Comparison of ENCODE assay signal across 16 cellular contexts in the genomic region with DNA sequence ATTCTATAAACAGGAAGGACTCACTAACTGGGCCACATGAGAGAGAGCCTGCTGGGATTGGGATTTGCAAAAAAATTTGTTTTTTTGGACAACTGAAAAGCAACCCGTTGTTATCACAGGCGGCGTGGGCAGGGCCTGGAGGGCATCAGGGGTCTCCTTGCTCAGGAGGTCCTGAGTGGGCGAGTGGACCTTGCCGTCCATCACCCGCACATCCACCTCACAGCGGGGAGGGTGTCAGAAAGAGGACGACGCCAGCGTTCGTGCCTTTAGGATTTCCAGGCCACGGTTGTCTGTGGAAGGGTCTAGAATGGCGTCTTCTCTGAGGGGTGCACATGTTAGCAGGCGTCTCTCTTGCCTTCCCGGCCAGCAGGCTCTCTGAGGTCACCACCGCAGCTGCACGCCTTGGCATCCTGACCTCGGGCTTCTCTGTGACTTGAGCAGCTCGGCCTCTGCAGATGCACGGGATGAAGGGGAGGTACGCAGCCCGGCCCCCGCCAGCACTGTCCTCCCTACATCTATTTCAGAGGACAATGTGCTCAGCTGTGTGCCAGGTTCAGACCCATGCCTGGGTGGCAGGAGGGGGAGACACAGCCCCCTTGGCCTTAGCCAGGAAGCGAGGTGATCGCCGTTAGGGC.
DNase-seq lines count a peak whose midpoint lies in the region; ATAC-seq and TF ChIP-seq lines count a peak whose summit lies in the region.
"Had no signal": no experiment of that assay in that cellular context is flagged by ENCODE, and none has a peak within 500 bp of the region (broad histone marks: within the 10 kb centered on the region; RNA-seq: fewer than 3 reads in every experiment).

No MANE protein-coding gene starts in this region.

- H3K27ac Mint-ChIP-seq in chondrocyte (ENCODE audit: unreplicated experiment): no peak overlapping the region
- H3K27ac Mint-ChIP-seq: CD4-positive, alpha-beta memory T cell; GM23338 had no signal

- ATAC-seq in upper lobe of right lung: no peak
- ATAC-seq: GM23338, HCT116 had no signal

- H3K27ac ChIP-seq in neuronal stem cell (replicated peaks; ENCODE audit: low read length): no peak overlapping the region
- no peak overlapping the region for H3K27ac ChIP-seq in upper lobe of right lung

- H3K23ac ChIP-seq in neuronal stem cell (ENCODE audit: low read depth, low read length, poor library complexity): no peak overlapping the region

- peak; percentile 74 for DNase-seq in chondrocyte (ENCODE audit: low spot score)
- peak; percentile 10 for DNase-seq in foreskin melanocyte
- no peak for DNase-seq in neuronal stem cell (ENCODE audit: low spot score)
- DNase-seq in upper lobe of right lung: peak; percentile 58
- DNase-seq in NCI-H774 (lab: John Stamatoyannopoulos, UW): no peak
- no peak for DNase-seq in NCI-H128 (lab: John Stamatoyannopoulos, UW; ENCODE audit: unreplicated experiment)
- DNase-seq: C1 segment of cervical spinal cord; Calu3; CD4-positive, alpha-beta memory T cell; COR-L47; DMS53; DMS79 treated with DMSO at 0.1 percent for 48 hours; GF-D8; H9 had no signal

- H3K4me1 Mint-ChIP-seq in chondrocyte (ENCODE audit: low read depth): no peaks in the 10 kb centered on the region
- H3K4me1 Mint-ChIP-seq: CD4-positive, alpha-beta memory T cell; GM23338; H9 had no signal

- no peak overlapping the region for H3K4me3 Mint-ChIP-seq in chondrocyte (ENCODE audit: unreplicated experiment)
- H3K4me3 Mint-ChIP-seq: CD4-positive, alpha-beta memory T cell; GM23338; H9 had no signal

- no peak overlapping the region for H4K91ac ChIP-seq in neuronal stem cell (ENCODE audit: low read depth, low read length, poor library complexity)

- peak overlapping the region; percentile 26 for H2BK5ac ChIP-seq in neuronal stem cell (ENCODE audit: low read length)

- peak overlapping the region; percentile 81 for H3K18ac ChIP-seq in neuronal stem cell (ENCODE audit: low read length)

- H3K4me3 ChIP-seq in neuronal stem cell (ENCODE audit: low read length in 2 of 2) (no peak overlapping the region), upper lobe of right lung (no peak overlapping the region)
- H3K4me3 ChIP-seq: GM23338 had no signal

- intact Hi-C loops in upper lobe of right lung (cut with DNase I): no loop called here

- H3K36me3 Mint-ChIP-seq in chondrocyte (ENCODE audit: low read depth): no peaks in the 10 kb centered on the region
- H3K36me3 Mint-ChIP-seq: CD4-positive, alpha-beta memory T cell had no signal

- H3K4me2 ChIP-seq in neuronal stem cell (ENCODE audit: insufficient read depth, low read length, poor library complexity, severe bottlenecking): no peak overlapping the region
- H3K4me2 ChIP-seq: GM23338 had no signal

- H3K79me1 ChIP-seq in neuronal stem cell (ENCODE audit: low read depth, low read length): no peaks in the 10 kb centered on the region

- H3K9ac ChIP-seq in neuronal stem cell (ENCODE audit: low read depth, low read length, poor library complexity): no peak overlapping the region

- peak overlapping the region; percentile 47 for H2BK12ac ChIP-seq in neuronal stem cell (ENCODE audit: low read length)

- peaks cover 0 to 3% of the 10 kb centered on the region in 2 donors for H3K36me3 ChIP-seq in neuronal stem cell (replicated peaks in 1 of 2; ENCODE audit: control insufficient read depth in 2 of 2, insufficient read depth in 2 of 2, low read length in 2 of 2)
- H3K36me3 ChIP-seq in upper lobe of right lung: no peaks in the 10 kb centered on the region

- H3K14ac ChIP-seq in neuronal stem cell (ENCODE audit: low read length): peak overlapping the region; percentile 63

- H2AK5ac ChIP-seq in neuronal stem cell (ENCODE audit: low read depth, low read length): peak overlapping the region; percentile 32

- H3K9me3 ChIP-seq in neuronal stem cell (replicated peaks in 1 of 2; ENCODE audit: control insufficient read depth in 2 of 2, insufficient read depth in 1 of 2, low read depth in 1 of 2, low read length in 2 of 2): peaks cover 0 to 8% of the 10 kb centered on the region in 2 donors
- H3K9me3 ChIP-seq in upper lobe of right lung: no peaks in the 10 kb centered on the region

- H2BK15ac ChIP-seq in neuronal stem cell (ENCODE audit: low read length): no peak overlapping the region

- no peak for TF ChIP-seq CTCF in chondrocyte (IDR thresholded peaks at IDR 0.05)
- TF ChIP-seq CTCF in upper lobe of right lung (IDR thresholded peaks at IDR 0.05): no peak

- peaks cover 15% of the 10 kb centered on the region for H3K27me3 Mint-ChIP-seq in chondrocyte (ENCODE audit: low read depth)

- no peak overlapping the region for H4K8ac ChIP-seq in neuronal stem cell (ENCODE audit: low read depth, low read length)

- no peak overlapping the region for H3K4ac ChIP-seq in neuronal stem cell (ENCODE audit: low read length)

- H2AFZ ChIP-seq in neuronal stem cell (ENCODE audit: low read length): no peak overlapping the region
- H2AFZ ChIP-seq: GM23338 had no signal

- no peaks in the 10 kb centered on the region for H3K9me3 Mint-ChIP-seq in chondrocyte (ENCODE audit: low read depth)
- H3K9me3 Mint-ChIP-seq: CD4-positive, alpha-beta memory T cell; GM23338; H9 had no signal

- H3K27me3 ChIP-seq in neuronal stem cell (ENCODE audit: control insufficient read depth in 3 of 3, insufficient read depth in 3 of 3, low read depth in 1 of 3, low read length in 3 of 3) (peaks cover 0 to 1% (median 0%) of the 10 kb centered on the region in 3 experiments), upper lobe of right lung (no peaks in the 10 kb centered on the region)

- H3K4me1 ChIP-seq in neuronal stem cell (ENCODE audit: control insufficient read depth in 2 of 2, insufficient read depth in 1 of 2, low read depth in 1 of 2, low read length in 2 of 2) (peaks cover 0 to 9% of the 10 kb centered on the region in 2 donors), upper lobe of right lung (no peaks in the 10 kb centered on the region)

- WGBS in neuronal stem cell (ENCODE audit: extremely low coverage in 2 of 2, insufficient read length in 2 of 2, insufficient replicate concordance in 1 of 2), 2 donors: no CpG with 5 or more reads among the region's 26 CpGs

- H2BK120ac ChIP-seq in neuronal stem cell (ENCODE audit: low read depth, low read length): peak overlapping the region; percentile 9

Comparison
In these comparisons a context has a peak if more than half of its experiments do, and no peak if none do; other contexts are left out.
1. DNase-seq: peak in chondrocyte (single experiment), foreskin melanocyte (single experiment) and upper lobe of right lung (single experiment); none in neuronal stem cell (single experiment), NCI-H774 (single experiment) and NCI-H128 (single experiment).